In the genomic region with DNA sequence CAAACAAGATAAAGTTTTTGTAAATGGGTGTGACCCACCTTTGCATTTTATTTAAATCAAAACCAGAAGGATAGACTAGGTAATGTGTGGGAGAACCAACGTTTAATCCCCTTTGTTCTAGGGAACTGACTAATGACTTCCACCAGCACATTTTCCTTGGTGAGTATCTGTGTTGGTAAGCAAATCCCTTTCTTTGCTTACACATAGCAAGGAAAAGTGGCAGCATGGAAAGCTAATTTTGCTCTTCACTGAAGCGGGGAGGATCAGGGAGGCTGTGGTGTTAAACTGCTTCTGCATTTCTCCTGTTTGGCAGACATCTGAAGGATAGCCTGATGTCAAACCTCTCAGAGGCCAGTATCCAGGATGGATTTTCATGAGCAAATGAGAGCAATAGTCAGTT, we compare ENCODE assay signal across 19 cellular contexts.
"Had no signal": no experiment of that assay in that cellular context is flagged by ENCODE, and none has a peak within 500 bp of the region (broad histone marks: within the 10 kb centered on the region; RNA-seq: fewer than 3 reads in every experiment).

No MANE protein-coding gene starts in this region.

- H3K4me1 ChIP-seq: prostate gland had no signal

- H3K36me3 Mint-ChIP-seq: activated naive CD8-positive, alpha-beta T cell treated with anti-CD3 and anti-CD28 coated beads, Interleukin-2, amount 10 ng/mL, durations not matched to agents 7 days and 5 days; naive thymus-derived CD8-positive, alpha-beta T cell; type B pancreatic cell had no signal

- ATAC-seq: activated CD4-positive, CD25-positive, alpha-beta regulatory T cell treated with anti-CD3 and anti-CD28 coated beads, Interleukin-2, amount 50 U/mL, for 24 hours; effector memory CD8-positive, alpha-beta T cell; gastrocnemius medialis; left colon; naive thymus-derived CD8-positive, alpha-beta T cell; right cardiac atrium had no signal

- H3K27ac Mint-ChIP-seq: activated naive CD8-positive, alpha-beta T cell treated with anti-CD3 and anti-CD28 coated beads, Interleukin-2, amount 10 ng/mL, durations not matched to agents 7 days and 5 days; activated T-helper 1 cell treated with anti-CD3 and anti-CD28 coated beads, Interleukin-12 subunit alpha, Interleukin-12 subunit beta, Interleukin-2, Interleukin-4 antibody, amounts not matched to agents 30 ng/mL and 10 ng/mL and 1 ng/mL, durations not matched to agents 14 hours and 24 hours and 36 hours; effector memory CD8-positive, alpha-beta T cell; naive thymus-derived CD8-positive, alpha-beta T cell; T-helper 2 cell treated with Interferon-gamma antibody and Interleukin-4, amounts not matched to agents 5 μg/mL and 100 μg/mL, for 36 hours; type B pancreatic cell had no signal

- FAIRE-seq: astrocyte, bronchial epithelial cell had no signal

- H3K9me3 Mint-ChIP-seq: activated T-helper 1 cell treated with anti-CD3 and anti-CD28 coated beads, Interleukin-12 subunit alpha, Interleukin-12 subunit beta, Interleukin-2, Interleukin-4 antibody, amounts not matched to agents 30 ng/mL and 10 ng/mL and 1 ng/mL, durations not matched to agents 14 hours and 24 hours and 36 hours; effector memory CD8-positive, alpha-beta T cell; T-helper 2 cell treated with Interferon-gamma antibody and Interleukin-4, amounts not matched to agents 5 μg/mL and 100 μg/mL, for 36 hours; type B pancreatic cell had no signal

- H3K27ac ChIP-seq: prostate gland, skin epidermis had no signal

- DNase-seq: activated naive CD4-positive, alpha-beta T cell; activated naive CD8-positive, alpha-beta T cell treated with anti-CD3 and anti-CD28 coated beads, Interleukin-2, amount 10 ng/mL, durations not matched to agents 7 days and 5 days; dermis blood vessel endothelial cell; effector memory CD8-positive, alpha-beta T cell; gastrocnemius medialis; left colon; naive thymus-derived CD8-positive, alpha-beta T cell; nucleus accumbens; right cardiac atrium; stimulated activated CD4-positive, alpha-beta T cell treated with anti-CD3 and anti-CD28 coated beads, Interleukin-4, amount 100 ng/mL, for 24 hours; stimulated activated naive CD4-positive, alpha-beta T cell treated with Interleukin-2 at 50 U/mL for 16 hours had no signal

- H3K4me1 Mint-ChIP-seq: activated naive CD8-positive, alpha-beta T cell treated with anti-CD3 and anti-CD28 coated beads, Interleukin-2, amount 10 ng/mL, durations not matched to agents 7 days and 5 days; naive thymus-derived CD8-positive, alpha-beta T cell had no signal

- H3K27me3 ChIP-seq: gastrocnemius medialis had no signal

- H3K4me3 Mint-ChIP-seq: activated naive CD8-positive, alpha-beta T cell treated with anti-CD3 and anti-CD28 coated beads, Interleukin-2, amount 10 ng/mL, durations not matched to agents 7 days and 5 days; activated T-helper 1 cell treated with anti-CD3 and anti-CD28 coated beads, Interleukin-12 subunit alpha, Interleukin-12 subunit beta, Interleukin-2, Interleukin-4 antibody, amounts not matched to agents 30 ng/mL and 10 ng/mL and 1 ng/mL, durations not matched to agents 14 hours and 24 hours and 36 hours; effector memory CD8-positive, alpha-beta T cell; naive thymus-derived CD8-positive, alpha-beta T cell; T-helper 2 cell treated with Interferon-gamma antibody and Interleukin-4, amounts not matched to agents 5 μg/mL and 100 μg/mL, for 36 hours; type B pancreatic cell had no signal

- H3K9me3 ChIP-seq: gastrocnemius medialis, prostate gland had no signal

- H3K27me3 Mint-ChIP-seq: activated naive CD8-positive, alpha-beta T cell treated with anti-CD3 and anti-CD28 coated beads, Interleukin-2, amount 10 ng/mL, durations not matched to agents 7 days and 5 days; effector memory CD8-positive, alpha-beta T cell; naive thymus-derived CD8-positive, alpha-beta T cell; type B pancreatic cell had no signal

- H3K4me3 ChIP-seq: gastrocnemius medialis, prostate gland, skin epidermis had no signal

- H3K36me3 ChIP-seq: gastrocnemius medialis, prostate gland had no signal
